10 cellular contexts compared by ENCODE assay signal in genomic region chr2:41720702-41721344, GRCh38.
A peak's percentile ranks its signal among the peaks of the same experiment; 100 is the strongest.
DNase-seq lines count a peak whose midpoint lies in the region; ATAC-seq and TF ChIP-seq lines count a peak whose summit lies in the region.
"Had no signal": no experiment of that assay in that cellular context is flagged by ENCODE, and none has a peak within 500 bp of the region (broad histone marks: within the 10 kb centered on the region; RNA-seq: fewer than 3 reads in every experiment).

No MANE protein-coding gene starts in this region.

- no peak overlapping the region for H3K27ac Mint-ChIP-seq in activated naive CD8-positive, alpha-beta T cell treated with anti-CD3 and anti-CD28 coated beads, Interleukin-2, amount 10 ng/mL, durations not matched to agents 7 days and 5 days
- no peak overlapping the region for H3K27ac Mint-ChIP-seq in activated naive CD8-positive, alpha-beta T cell treated with anti-CD3 and anti-CD28 coated beads, Interleukin-2, amount 50 U/mL, for 24 hours
- H3K27ac Mint-ChIP-seq: T-helper 17 cell had no signal

- H3K27me3 Mint-ChIP-seq in activated naive CD8-positive, alpha-beta T cell treated with anti-CD3 and anti-CD28 coated beads, Interleukin-2, amount 10 ng/mL, durations not matched to agents 7 days and 5 days, result no peaks in the 10 kb centered on the region
- no peaks in the 10 kb centered on the region for H3K27me3 Mint-ChIP-seq in activated naive CD8-positive, alpha-beta T cell treated with anti-CD3 and anti-CD28 coated beads, Interleukin-2, amount 50 U/mL, for 24 hours
- H3K27me3 Mint-ChIP-seq: T-helper 17 cell had no signal

- H3K9ac ChIP-seq in endocrine pancreas (ENCODE audit: control insufficient read depth, insufficient read depth, low read length), result no peak overlapping the region

- TF ChIP-seq CTCF in adrenal gland (IDR thresholded peaks at IDR 0.05), result no peak

- TF ChIP-seq POLR2A in adrenal gland (IDR thresholded peaks at IDR 0.05), result no peak

- no peaks in the 10 kb centered on the region for H3K9me3 ChIP-seq in endocrine pancreas (ENCODE audit: control insufficient read depth, low read length)
- no peaks in the 10 kb centered on the region for H3K9me3 ChIP-seq in adrenal gland (replicated peaks in 1 of 3)

- no peak for ATAC-seq in activated naive CD8-positive, alpha-beta T cell treated with anti-CD3 and anti-CD28 coated beads, Interleukin-2, amount 10 ng/mL, durations not matched to agents 7 days and 5 days (ENCODE audit: low read depth)
- no peak for ATAC-seq in activated naive CD8-positive, alpha-beta T cell treated with anti-CD3 and anti-CD28 coated beads, Interleukin-2, amount 50 U/mL, for 24 hours
- ATAC-seq in HG03097 (IDR thresholded peaks at IDR 0.05; ENCODE audit: low FRiP score, unreplicated experiment), result peak; percentile 42
- ATAC-seq: T-helper 17 cell had no signal

- intact Hi-C loops in adrenal gland (cut with DNase I), result no loop called here

- peak overlapping the region; percentile 23 for H3K4me3 Mint-ChIP-seq in activated naive CD8-positive, alpha-beta T cell treated with anti-CD3 and anti-CD28 coated beads, Interleukin-2, amount 10 ng/mL, durations not matched to agents 7 days and 5 days
- H3K4me3 Mint-ChIP-seq in activated naive CD8-positive, alpha-beta T cell treated with anti-CD3 and anti-CD28 coated beads, Interleukin-2, amount 50 U/mL, for 24 hours, result no peak overlapping the region
- H3K4me3 Mint-ChIP-seq: T-helper 17 cell had no signal

- POLR2A ChIA-PET in activated naive CD8-positive, alpha-beta T cell treated with anti-CD3 and anti-CD28 coated beads, Interleukin-2, amount 10 ng/mL, durations not matched to agents 7 days and 5 days (lab: Charles Lee), result no interaction called here

- 58% methylated on average over 7 of the region's 7 CpGs for WGBS in urinary bladder
- WGBS in adrenal gland, 4 donors, result 57 to 67% (median 61%) methylated on average over 7 of the region's 7 CpGs

- peaks cover 5% of the 10 kb centered on the region for H3K36me3 Mint-ChIP-seq in activated naive CD8-positive, alpha-beta T cell treated with anti-CD3 and anti-CD28 coated beads, Interleukin-2, amount 10 ng/mL, durations not matched to agents 7 days and 5 days
- H3K36me3 Mint-ChIP-seq in activated naive CD8-positive, alpha-beta T cell treated with anti-CD3 and anti-CD28 coated beads, Interleukin-2, amount 50 U/mL, for 24 hours (ENCODE audit: low read depth), result no peaks in the 10 kb centered on the region

- H3K4me1 Mint-ChIP-seq in activated naive CD8-positive, alpha-beta T cell treated with anti-CD3 and anti-CD28 coated beads, Interleukin-2, amount 10 ng/mL, durations not matched to agents 7 days and 5 days, result peaks cover 9% of the 10 kb centered on the region
- peaks cover 8% of the 10 kb centered on the region for H3K4me1 Mint-ChIP-seq in activated naive CD8-positive, alpha-beta T cell treated with anti-CD3 and anti-CD28 coated beads, Interleukin-2, amount 50 U/mL, for 24 hours

- H3K27ac ChIP-seq in urinary bladder (ENCODE audit: low read depth), result no peak overlapping the region
- H3K27ac ChIP-seq in adrenal gland, result peak overlapping the region in 2 of 5 donors; percentile 22 to 26

- H3K27me3 ChIP-seq in endocrine pancreas (ENCODE audit: control insufficient read depth, insufficient read depth, low read length), result no peaks in the 10 kb centered on the region
- H3K27me3 ChIP-seq in adrenal gland, result no peaks in the 10 kb centered on the region

- H3K4me1 ChIP-seq in endocrine pancreas (ENCODE audit: control insufficient read depth, insufficient read depth, low read length) (no peaks in the 10 kb centered on the region), urinary bladder (ENCODE audit: insufficient read depth) (no peaks in the 10 kb centered on the region), adrenal gland (replicated peaks in 1 of 2) (peaks cover 0 to 29% of the 10 kb centered on the region in 2 donors)

- H3K4me3 ChIP-seq in endocrine pancreas (ENCODE audit: control insufficient read depth, insufficient read depth, low read length) (peak overlapping the region; percentile 46), urinary bladder (ENCODE audit: low read depth, low read length) (peak overlapping the region; percentile 14), adrenal gland (peak overlapping the region in 1 of 4 donors; percentile 35)

- no peak for DNase-seq in activated naive CD8-positive, alpha-beta T cell treated with anti-CD3 and anti-CD28 coated beads, Interleukin-2, amount 10 ng/mL, durations not matched to agents 7 days and 5 days
- no peak for DNase-seq in activated naive CD8-positive, alpha-beta T cell treated with anti-CD3 and anti-CD28 coated beads, Interleukin-2, amount 50 U/mL, for 24 hours
- DNase-seq in adrenal gland (no peak), NCI-H1105 treated with DMSO at 0.1 percent for 48 hours (lab: John Stamatoyannopoulos, UW) (no peak), NCI-H524 treated with DMSO at 0.1 percent for 48 hours (lab: John Stamatoyannopoulos, UW) (no peak)
- DNase-seq: amniotic stem cell, T-helper 17 cell had no signal

- H3K9me3 Mint-ChIP-seq in activated naive CD8-positive, alpha-beta T cell treated with anti-CD3 and anti-CD28 coated beads, Interleukin-2, amount 10 ng/mL, durations not matched to agents 7 days and 5 days, result no peaks in the 10 kb centered on the region
- H3K9me3 Mint-ChIP-seq in activated naive CD8-positive, alpha-beta T cell treated with anti-CD3 and anti-CD28 coated beads, Interleukin-2, amount 50 U/mL, for 24 hours, result no peaks in the 10 kb centered on the region

- no peaks in the 10 kb centered on the region for H3K36me3 ChIP-seq in endocrine pancreas (ENCODE audit: control insufficient read depth, insufficient read depth, low read length)
- no peaks in the 10 kb centered on the region for H3K36me3 ChIP-seq in urinary bladder (ENCODE audit: insufficient read depth)
- H3K36me3 ChIP-seq in adrenal gland (replicated peaks in 1 of 2), result no peaks in the 10 kb centered on the region
